In genomic region chr11:18727499-18728236, GRCh38 we compare ENCODE assay signal across 1 cellular context.
TF ChIP-seq lines count a peak whose summit lies in the region.

No MANE protein-coding gene starts in this region.

TF ChIP-seq in H1, 55 proteins besides CTCF, POLR2A, EP300 and RAD21:
- TF ChIP-seq RXRA (IDR thresholded peaks at IDR 0.05; ENCODE audit: insufficient read depth, low read depth, low read length): no peak
- TF ChIP-seq GABPA (IDR thresholded peaks at IDR 0.05; ENCODE audit: borderline replicate concordance, insufficient read depth, low read length): 0 out of 2 replicates have a peak, but pooled peaks have one; percentile 23
